Comparison of ENCODE assay signal across 23 cellular contexts in genomic region chr15:91146728-91147127, GRCh38. TPM values are rescaled to one million over a fixed set of nuclear protein-coding genes. Genes with fewer than 3 reads are reported as not detected.
"Had no signal": no experiment of that assay in that cellular context is flagged by ENCODE, and none has a peak within 500 bp of the region (broad histone marks: within the 10 kb centered on the region; RNA-seq: fewer than 3 reads in every experiment).

No MANE protein-coding gene starts in this region.

- ATAC-seq: gastrocnemius medialis; left lung; naive thymus-derived CD4-positive, alpha-beta T cell; sciatic nerve; stimulated activated effector memory CD8-positive, alpha-beta T cell treated with anti-CD3 and anti-CD28 coated beads, Interleukin-12 subunit alpha, Interleukin-12 subunit beta, amount 100 ng/mL, for 72 hours had no signal

- H3K4me2 ChIP-seq: neural progenitor cell, smooth muscle cell had no signal

- H3K9ac ChIP-seq: neural progenitor cell, parathyroid adenoma had no signal

- H2AFZ ChIP-seq: neural progenitor cell, parathyroid adenoma had no signal

- H3K4me3 ChIP-seq: dorsolateral prefrontal cortex, esophagus squamous epithelium, gastrocnemius medialis, left lung, neural progenitor cell, smooth muscle cell, stomach, thyroid gland had no signal

- H3K27me3 ChIP-seq: thyroid gland had no signal

- H3K27ac ChIP-seq: esophagus squamous epithelium, gastrocnemius medialis, left lung, neural progenitor cell, parathyroid adenoma, stomach, thyroid gland had no signal

- H3K79me2 ChIP-seq: parathyroid adenoma had no signal

- H3K9me3 ChIP-seq: esophagus squamous epithelium, gastrocnemius medialis, left lung, stomach, thyroid gland had no signal

- H3K4me1 ChIP-seq: gastrocnemius medialis, left lung, neural progenitor cell, parathyroid adenoma, thyroid gland had no signal

- H3K36me3 ChIP-seq: esophagus squamous epithelium, gastrocnemius medialis, left lung, neural progenitor cell, stomach, thyroid gland had no signal

- DNase-seq: dorsolateral prefrontal cortex; effector CD8-positive, alpha-beta T cell; endodermal cell; esophagus squamous epithelium; gastrocnemius medialis; head of caudate nucleus; left lung; mesendoderm; midbrain; naive thymus-derived CD4-positive, alpha-beta T cell; stimulated activated CD4-positive, alpha-beta T cell treated with anti-CD3 and anti-CD28 coated beads, Interleukin-12 subunit alpha, Interleukin-12 subunit beta, amount 100 ng/mL, for 4 hours; stimulated activated CD4-positive, alpha-beta T cell treated with anti-CD3 and anti-CD28 coated beads, Interleukin-1b, Interleukin-23, amount 100 ng/mL, for 48 hours; stimulated activated CD4-positive, alpha-beta T cell treated with anti-CD3 and anti-CD28 coated beads, Interleukin-4, amount 100 ng/mL, for 24 hours; stimulated activated naive CD4-positive, alpha-beta T cell treated with Interleukin-2 at 50 U/mL for 16 hours; stomach; thyroid gland had no signal

RNA-seq across cellular contexts. Expression of gene SV2B, which starts 46.7 kb away (rescaled TPM):
- total RNA-seq: epithelial cell of proximal tubule, osteoblast, smooth muscle cell had no signal
- polyA plus RNA-seq: smooth muscle cell had no signal
